ENCODE assay signal across 8 cellular contexts in the genomic region with DNA sequence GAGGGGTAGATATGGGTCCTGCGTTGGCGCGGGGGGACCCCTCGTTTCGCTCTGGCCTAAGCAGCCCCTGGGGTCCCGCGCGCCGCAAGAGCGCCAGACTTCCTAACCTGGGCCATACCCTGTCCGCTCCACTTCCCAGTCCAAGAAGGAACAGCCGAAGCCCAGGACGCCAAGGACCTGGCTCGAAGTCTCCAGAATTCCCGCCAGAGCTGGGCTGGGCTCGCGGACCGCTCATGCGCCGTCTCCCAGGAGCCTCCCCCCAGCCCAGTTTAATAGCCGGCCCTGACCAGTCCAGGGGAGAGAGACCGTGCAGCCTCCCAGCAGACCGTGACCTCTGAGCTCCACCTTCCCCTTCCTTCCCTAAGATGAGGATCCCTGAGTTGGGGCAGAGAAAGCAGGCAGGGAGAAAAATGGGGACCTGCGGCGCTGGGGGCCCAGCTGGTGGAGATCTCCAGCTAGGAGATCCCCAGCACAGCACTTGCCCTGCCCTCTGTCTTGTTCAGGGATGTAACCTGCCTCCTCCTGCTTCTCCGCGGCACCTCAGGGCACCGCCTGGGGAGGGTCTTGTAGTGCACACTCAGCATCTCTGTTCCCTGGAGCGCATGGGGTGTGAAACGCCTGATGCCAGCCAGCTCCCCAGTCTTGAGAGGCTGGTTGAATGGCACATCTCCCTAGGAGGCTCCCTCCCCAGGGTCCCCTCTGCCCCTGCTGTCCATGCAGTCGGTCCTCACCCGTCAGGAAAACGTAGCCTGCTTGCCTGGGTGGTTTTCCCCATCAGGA. TPM values are rescaled to one million over a fixed set of nuclear protein-coding genes. Genes with fewer than 3 reads are reported as not detected.
DNase-seq lines count a peak whose midpoint lies in the region; ATAC-seq and TF ChIP-seq lines count a peak whose summit lies in the region.

No MANE protein-coding gene starts in this region.

- H3K4me1 ChIP-seq in muscle layer of colon (ENCODE audit: insufficient read depth, low read length), result peaks cover 16% of the 10 kb centered on the region

- peak overlapping the region; percentile 27 for H3K9ac ChIP-seq in muscle layer of colon (ENCODE audit: low read length)

- peak overlapping the region; percentile 83 for H3K4me3 Mint-ChIP-seq in endothelial cell (ENCODE audit: unreplicated experiment)

- H3K27me3 ChIP-seq in muscle layer of colon (ENCODE audit: control insufficient read depth in 1 of 2, insufficient read depth in 2 of 2, low read length in 2 of 2), result no peaks in the 10 kb centered on the region

- ATAC-seq in GM18868 (IDR thresholded peaks at IDR 0.05; ENCODE audit: unreplicated experiment), result no peak
- no peak for ATAC-seq in HG02973 (IDR thresholded peaks at IDR 0.05; ENCODE audit: unreplicated experiment)

- H3K36me3 Mint-ChIP-seq in endothelial cell (ENCODE audit: low read depth, unreplicated experiment), result no peaks in the 10 kb centered on the region

- DNase-seq in ELF-1 (ENCODE audit: low read depth, low spot score) (peak; percentile 62), OCI-M1 (lab: John Stamatoyannopoulos, UW) (peak; percentile 11), endothelial cell (ENCODE audit: low spot score) (peak; percentile 20), DMS 273 (lab: John Stamatoyannopoulos, UW; ENCODE audit: unreplicated experiment) (no peak), NK-92 (lab: John Stamatoyannopoulos, UW; ENCODE audit: unreplicated experiment) (no peak)

- H3K9me3 Mint-ChIP-seq in endothelial cell (ENCODE audit: unreplicated experiment), result no peaks in the 10 kb centered on the region

- no peak for TF ChIP-seq CTCF in endothelial cell (IDR thresholded peaks at IDR 0.05; ENCODE audit: unreplicated experiment)

- H3K27me3 Mint-ChIP-seq in endothelial cell (ENCODE audit: unreplicated experiment), result peaks cover 10% of the 10 kb centered on the region

- H3K36me3 ChIP-seq in muscle layer of colon (ENCODE audit: insufficient read depth, low read length), result no peaks in the 10 kb centered on the region

- peak overlapping the region; percentile 66 to 78 for H3K4me3 ChIP-seq in muscle layer of colon (ENCODE audit: low read depth in 1 of 2, low read length in 2 of 2)

- H3K4me1 Mint-ChIP-seq in endothelial cell (ENCODE audit: unreplicated experiment), result peaks cover 3% of the 10 kb centered on the region

- no peak overlapping the region for H3K27ac Mint-ChIP-seq in endothelial cell (ENCODE audit: unreplicated experiment)

- peak overlapping the region; percentile 86 for H3K27ac ChIP-seq in muscle layer of colon (ENCODE audit: low read depth, low read length)

- H3K9me3 ChIP-seq in muscle layer of colon (ENCODE audit: low read length), result no peaks in the 10 kb centered on the region

RNA-seq across cellular contexts. Expression of a gene that starts 1.2 kb away (rescaled TPM):
- 37.1 TPM for total RNA-seq in endothelial cell (ENCODE audit: unreplicated experiment)

RNA-seq across cellular contexts. Expression of a gene that starts 14.1 kb away (rescaled TPM):
- total RNA-seq in endothelial cell (ENCODE audit: unreplicated experiment), result 93.5 TPM

Comparison
In these comparisons a context has a peak if more than half of its experiments do, and no peak if none do; other contexts are left out.
1. DNase-seq: peak in ELF-1 (single experiment), OCI-M1 (single experiment) and endothelial cell (single experiment); none in DMS 273 (single experiment) and NK-92 (single experiment).